In the genomic region with DNA sequence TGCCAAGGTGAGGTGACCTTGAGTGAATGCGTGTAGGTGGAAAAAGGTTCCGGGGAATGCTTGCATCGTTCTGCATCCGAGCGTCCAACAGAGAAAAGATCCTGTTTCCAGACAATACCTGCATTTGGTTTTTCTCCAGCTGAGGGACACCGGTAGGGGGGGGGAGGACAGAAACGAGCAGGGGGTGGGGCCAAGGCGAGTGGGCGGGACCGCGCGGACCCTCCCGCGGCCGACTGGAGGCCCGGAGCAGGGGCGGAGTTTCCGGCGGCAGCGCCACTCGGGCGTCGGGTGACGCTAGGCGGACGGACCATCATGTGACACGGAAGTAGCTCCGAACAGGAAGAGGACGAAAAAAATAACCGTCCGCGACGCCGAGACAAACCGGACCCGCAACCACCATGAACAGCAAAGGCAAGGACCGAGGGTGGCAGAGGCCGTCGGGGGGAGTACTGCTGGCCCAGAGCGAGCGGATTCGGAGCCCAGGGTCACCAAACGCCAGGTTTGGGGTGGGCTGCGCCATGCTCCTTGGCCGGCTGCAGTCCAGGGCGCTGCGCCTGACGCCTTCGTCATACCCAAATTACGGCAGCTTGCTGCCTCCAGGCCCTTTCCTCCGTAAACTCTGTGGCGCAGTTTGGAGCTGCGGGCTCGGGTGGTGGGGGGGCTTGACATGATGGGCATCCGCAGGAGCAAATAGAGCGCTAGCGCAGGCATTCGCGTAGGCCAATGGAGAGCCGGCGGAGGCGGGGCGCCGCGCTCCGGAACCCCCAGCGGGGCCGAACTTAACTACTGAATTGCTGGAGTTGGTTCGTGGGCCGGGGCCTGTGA, we compare ENCODE assay signal across 1 cellular context.
TF ChIP-seq lines count a peak whose summit lies in the region.

A gene with protein sequence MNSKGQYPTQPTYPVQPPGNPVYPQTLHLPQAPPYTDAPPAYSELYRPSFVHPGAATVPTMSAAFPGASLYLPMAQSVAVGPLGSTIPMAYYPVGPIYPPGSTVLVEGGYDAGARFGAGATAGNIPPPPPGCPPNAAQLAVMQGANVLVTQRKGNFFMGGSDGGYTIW (plus strand): TSS at position 317 of the 825 bp plus-strand sequence. CDS start 82 bp downstream, at position 399.

TF ChIP-seq in HepG2, 621 proteins besides CTCF, POLR2A, EP300 and RAD21 (continued from another document and continues in another):
- TF ChIP-seq ZNF883 (CRISPR knock-in tag; IDR thresholded peaks at IDR 0.05; ENCODE audit: not compliant biosample characterization) (no peak), HMGA1 (CRISPR knock-in tag; conservative IDR thresholded peaks at IDR 0.05) (no peak), ZNF652 (CRISPR knock-in tag; IDR thresholded peaks at IDR 0.05; ENCODE audit: borderline replicate concordance, low read depth) (peak; percentile 98), PCBP1 (IDR thresholded peaks at IDR 0.05; ENCODE audit: borderline replicate concordance, low read depth, low read length) (peak; percentile 80; the same call in 1 of the 2 replicates), POLR2AphosphoS5 (IDR thresholded peaks at IDR 0.05; ENCODE audit: low read depth, low read length) (peak; percentile 61), KAT7 (CRISPR knock-in tag; IDR thresholded peaks at IDR 0.05; ENCODE audit: borderline replicate concordance) (peak; percentile 52; the same call in 1 of the 2 replicates), SSRP1 (CRISPR knock-in tag; IDR thresholded peaks at IDR 0.05) (no peak), GLI4 (CRISPR knock-in tag; IDR thresholded peaks at IDR 0.05; ENCODE audit: borderline replicate concordance) (no peak), ZBTB20 (CRISPR knock-in tag; IDR thresholded peaks at IDR 0.05; ENCODE audit: borderline replicate concordance, low read depth) (peak; percentile 58; the same call in 1 of the 2 replicates), ZNF253 (CRISPR knock-in tag; IDR thresholded peaks at IDR 0.05; ENCODE audit: borderline replicate concordance) (no peak; the same call in 1 of the 2 replicates), PCBP2 (optimal IDR thresholded peaks at IDR 0.05; ENCODE audit: low read depth, low read length, poor library complexity, severe bottlenecking) (no peak), RARG (CRISPR knock-in tag; IDR thresholded peaks at IDR 0.05; ENCODE audit: low read depth) (no peak), MYC (CRISPR knock-in tag; IDR thresholded peaks at IDR 0.05; ENCODE audit: borderline replicate concordance) (peak; percentile 70; the same call in 1 of the 2 replicates), ZNF207 (IDR thresholded peaks at IDR 0.05; ENCODE audit: borderline replicate concordance) (no peak), MXI1 (IDR thresholded peaks at IDR 0.05; ENCODE audit: borderline replicate concordance, low read depth, low read length) (peak; percentile 37; the same call in 1 of the 3 replicates), ZNF501 (CRISPR knock-in tag; IDR thresholded peaks at IDR 0.05) (peak; percentile 67), NR2F2 (IDR thresholded peaks at IDR 0.05; ENCODE audit: borderline replicate concordance, low read depth) (no peak), RXRB (CRISPR knock-in tag; IDR thresholded peaks at IDR 0.05; ENCODE audit: borderline replicate concordance) (peak; percentile 20; the same call in 1 of the 2 replicates), IRF2 (CRISPR knock-in tag; IDR thresholded peaks at IDR 0.05) (peak; percentile 25; the same call in 1 of the 2 replicates), SNAPC2 (CRISPR knock-in tag; IDR thresholded peaks at IDR 0.05) (no peak), HHEX (CRISPR knock-in tag; IDR thresholded peaks at IDR 0.05) (no peak), ZNF550 (CRISPR knock-in tag; IDR thresholded peaks at IDR 0.05; ENCODE audit: borderline replicate concordance) (no peak), ZNF557 (CRISPR knock-in tag; IDR thresholded peaks at IDR 0.05) (no peak; the same call in 1 of the 2 replicates)
- TF ChIP-seq, protein P1, sequence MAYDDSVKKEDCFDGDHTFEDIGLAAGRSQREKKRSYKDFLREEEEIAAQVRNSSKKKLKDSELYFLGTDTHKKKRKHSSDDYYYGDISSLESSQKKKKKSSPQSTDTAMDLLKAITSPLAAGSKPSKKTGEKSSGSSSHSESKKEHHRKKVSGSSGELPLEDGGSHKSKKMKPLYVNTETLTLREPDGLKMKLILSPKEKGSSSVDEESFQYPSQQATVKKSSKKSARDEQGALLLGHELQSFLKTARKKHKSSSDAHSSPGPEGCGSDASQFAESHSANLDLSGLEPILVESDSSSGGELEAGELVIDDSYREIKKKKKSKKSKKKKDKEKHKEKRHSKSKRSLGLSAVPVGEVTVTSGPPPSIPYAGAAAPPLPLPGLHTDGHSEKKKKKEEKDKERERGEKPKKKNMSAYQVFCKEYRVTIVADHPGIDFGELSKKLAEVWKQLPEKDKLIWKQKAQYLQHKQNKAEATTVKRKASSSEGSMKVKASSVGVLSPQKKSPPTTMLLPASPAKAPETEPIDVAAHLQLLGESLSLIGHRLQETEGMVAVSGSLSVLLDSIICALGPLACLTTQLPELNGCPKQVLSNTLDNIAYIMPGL (CRISPR knock-in tag; IDR thresholded peaks at IDR 0.05; ENCODE audit: borderline replicate concordance in 1 of 2, low read depth in 1 of 2): peak; percentile 59 to 80; a peak in 2 of 4 replicates
- TF ChIP-seq, protein P2, sequence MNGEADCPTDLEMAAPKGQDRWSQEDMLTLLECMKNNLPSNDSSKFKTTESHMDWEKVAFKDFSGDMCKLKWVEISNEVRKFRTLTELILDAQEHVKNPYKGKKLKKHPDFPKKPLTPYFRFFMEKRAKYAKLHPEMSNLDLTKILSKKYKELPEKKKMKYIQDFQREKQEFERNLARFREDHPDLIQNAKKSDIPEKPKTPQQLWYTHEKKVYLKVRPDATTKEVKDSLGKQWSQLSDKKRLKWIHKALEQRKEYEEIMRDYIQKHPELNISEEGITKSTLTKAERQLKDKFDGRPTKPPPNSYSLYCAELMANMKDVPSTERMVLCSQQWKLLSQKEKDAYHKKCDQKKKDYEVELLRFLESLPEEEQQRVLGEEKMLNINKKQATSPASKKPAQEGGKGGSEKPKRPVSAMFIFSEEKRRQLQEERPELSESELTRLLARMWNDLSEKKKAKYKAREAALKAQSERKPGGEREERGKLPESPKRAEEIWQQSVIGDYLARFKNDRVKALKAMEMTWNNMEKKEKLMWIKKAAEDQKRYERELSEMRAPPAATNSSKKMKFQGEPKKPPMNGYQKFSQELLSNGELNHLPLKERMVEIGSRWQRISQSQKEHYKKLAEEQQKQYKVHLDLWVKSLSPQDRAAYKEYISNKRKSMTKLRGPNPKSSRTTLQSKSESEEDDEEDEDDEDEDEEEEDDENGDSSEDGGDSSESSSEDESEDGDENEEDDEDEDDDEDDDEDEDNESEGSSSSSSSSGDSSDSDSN (CRISPR knock-in tag; IDR thresholded peaks at IDR 0.05): peak; percentile 73
- TF ChIP-seq, protein P3, sequence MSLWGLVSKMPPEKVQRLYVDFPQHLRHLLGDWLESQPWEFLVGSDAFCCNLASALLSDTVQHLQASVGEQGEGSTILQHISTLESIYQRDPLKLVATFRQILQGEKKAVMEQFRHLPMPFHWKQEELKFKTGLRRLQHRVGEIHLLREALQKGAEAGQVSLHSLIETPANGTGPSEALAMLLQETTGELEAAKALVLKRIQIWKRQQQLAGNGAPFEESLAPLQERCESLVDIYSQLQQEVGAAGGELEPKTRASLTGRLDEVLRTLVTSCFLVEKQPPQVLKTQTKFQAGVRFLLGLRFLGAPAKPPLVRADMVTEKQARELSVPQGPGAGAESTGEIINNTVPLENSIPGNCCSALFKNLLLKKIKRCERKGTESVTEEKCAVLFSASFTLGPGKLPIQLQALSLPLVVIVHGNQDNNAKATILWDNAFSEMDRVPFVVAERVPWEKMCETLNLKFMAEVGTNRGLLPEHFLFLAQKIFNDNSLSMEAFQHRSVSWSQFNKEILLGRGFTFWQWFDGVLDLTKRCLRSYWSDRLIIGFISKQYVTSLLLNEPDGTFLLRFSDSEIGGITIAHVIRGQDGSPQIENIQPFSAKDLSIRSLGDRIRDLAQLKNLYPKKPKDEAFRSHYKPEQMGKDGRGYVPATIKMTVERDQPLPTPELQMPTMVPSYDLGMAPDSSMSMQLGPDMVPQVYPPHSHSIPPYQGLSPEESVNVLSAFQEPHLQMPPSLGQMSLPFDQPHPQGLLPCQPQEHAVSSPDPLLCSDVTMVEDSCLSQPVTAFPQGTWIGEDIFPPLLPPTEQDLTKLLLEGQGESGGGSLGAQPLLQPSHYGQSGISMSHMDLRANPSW (CRISPR knock-in tag; IDR thresholded peaks at IDR 0.05; ENCODE audit: borderline replicate concordance): peak; percentile 69; the same call in 1 of the 2 replicates
- TF ChIP-seq, protein P4, sequence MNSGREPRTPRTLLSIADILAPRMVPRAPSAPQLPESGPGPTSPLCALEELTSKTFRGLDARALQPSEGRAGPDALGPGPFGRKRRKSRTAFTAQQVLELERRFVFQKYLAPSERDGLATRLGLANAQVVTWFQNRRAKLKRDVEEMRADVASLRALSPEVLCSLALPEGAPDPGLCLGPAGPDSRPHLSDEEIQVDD (CRISPR knock-in tag; IDR thresholded peaks at IDR 0.05; ENCODE audit: borderline replicate concordance): no peak
- TF ChIP-seq, protein P5, sequence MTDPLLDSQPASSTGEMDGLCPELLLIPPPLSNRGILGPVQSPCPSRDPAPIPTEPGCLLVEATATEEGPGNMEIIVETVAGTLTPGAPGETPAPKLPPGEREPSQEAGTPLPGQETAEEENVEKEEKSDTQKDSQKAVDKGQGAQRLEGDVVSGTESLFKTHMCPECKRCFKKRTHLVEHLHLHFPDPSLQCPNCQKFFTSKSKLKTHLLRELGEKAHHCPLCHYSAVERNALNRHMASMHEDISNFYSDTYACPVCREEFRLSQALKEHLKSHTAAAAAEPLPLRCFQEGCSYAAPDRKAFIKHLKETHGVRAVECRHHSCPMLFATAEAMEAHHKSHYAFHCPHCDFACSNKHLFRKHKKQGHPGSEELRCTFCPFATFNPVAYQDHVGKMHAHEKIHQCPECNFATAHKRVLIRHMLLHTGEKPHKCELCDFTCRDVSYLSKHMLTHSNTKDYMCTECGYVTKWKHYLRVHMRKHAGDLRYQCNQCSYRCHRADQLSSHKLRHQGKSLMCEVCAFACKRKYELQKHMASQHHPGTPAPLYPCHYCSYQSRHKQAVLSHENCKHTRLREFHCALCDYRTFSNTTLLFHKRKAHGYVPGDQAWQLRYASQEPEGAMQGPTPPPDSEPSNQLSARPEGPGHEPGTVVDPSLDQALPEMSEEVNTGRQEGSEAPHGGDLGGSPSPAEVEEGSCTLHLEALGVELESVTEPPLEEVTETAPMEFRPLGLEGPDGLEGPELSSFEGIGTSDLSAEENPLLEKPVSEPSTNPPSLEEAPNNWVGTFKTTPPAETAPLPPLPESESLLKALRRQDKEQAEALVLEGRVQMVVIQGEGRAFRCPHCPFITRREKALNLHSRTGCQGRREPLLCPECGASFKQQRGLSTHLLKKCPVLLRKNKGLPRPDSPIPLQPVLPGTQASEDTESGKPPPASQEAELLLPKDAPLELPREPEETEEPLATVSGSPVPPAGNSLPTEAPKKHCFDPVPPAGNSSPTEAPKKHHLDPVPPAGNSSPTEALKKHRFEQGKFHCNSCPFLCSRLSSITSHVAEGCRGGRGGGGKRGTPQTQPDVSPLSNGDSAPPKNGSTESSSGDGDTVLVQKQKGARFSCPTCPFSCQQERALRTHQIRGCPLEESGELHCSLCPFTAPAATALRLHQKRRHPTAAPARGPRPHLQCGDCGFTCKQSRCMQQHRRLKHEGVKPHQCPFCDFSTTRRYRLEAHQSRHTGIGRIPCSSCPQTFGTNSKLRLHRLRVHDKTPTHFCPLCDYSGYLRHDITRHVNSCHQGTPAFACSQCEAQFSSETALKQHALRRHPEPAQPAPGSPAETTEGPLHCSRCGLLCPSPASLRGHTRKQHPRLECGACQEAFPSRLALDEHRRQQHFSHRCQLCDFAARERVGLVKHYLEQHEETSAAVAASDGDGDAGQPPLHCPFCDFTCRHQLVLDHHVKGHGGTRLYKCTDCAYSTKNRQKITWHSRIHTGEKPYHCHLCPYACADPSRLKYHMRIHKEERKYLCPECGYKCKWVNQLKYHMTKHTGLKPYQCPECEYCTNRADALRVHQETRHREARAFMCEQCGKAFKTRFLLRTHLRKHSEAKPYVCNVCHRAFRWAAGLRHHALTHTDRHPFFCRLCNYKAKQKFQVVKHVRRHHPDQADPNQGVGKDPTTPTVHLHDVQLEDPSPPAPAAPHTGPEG (CRISPR knock-in tag; IDR thresholded peaks at IDR 0.05): peak; percentile 69; the same call in 1 of the 2 replicates
- TF ChIP-seq, protein P6, sequence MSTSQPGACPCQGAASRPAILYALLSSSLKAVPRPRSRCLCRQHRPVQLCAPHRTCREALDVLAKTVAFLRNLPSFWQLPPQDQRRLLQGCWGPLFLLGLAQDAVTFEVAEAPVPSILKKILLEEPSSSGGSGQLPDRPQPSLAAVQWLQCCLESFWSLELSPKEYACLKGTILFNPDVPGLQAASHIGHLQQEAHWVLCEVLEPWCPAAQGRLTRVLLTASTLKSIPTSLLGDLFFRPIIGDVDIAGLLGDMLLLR (CRISPR knock-in tag; IDR thresholded peaks at IDR 0.05): peak; percentile 53; the same call in 1 of the 2 replicates
- TF ChIP-seq, protein P7, sequence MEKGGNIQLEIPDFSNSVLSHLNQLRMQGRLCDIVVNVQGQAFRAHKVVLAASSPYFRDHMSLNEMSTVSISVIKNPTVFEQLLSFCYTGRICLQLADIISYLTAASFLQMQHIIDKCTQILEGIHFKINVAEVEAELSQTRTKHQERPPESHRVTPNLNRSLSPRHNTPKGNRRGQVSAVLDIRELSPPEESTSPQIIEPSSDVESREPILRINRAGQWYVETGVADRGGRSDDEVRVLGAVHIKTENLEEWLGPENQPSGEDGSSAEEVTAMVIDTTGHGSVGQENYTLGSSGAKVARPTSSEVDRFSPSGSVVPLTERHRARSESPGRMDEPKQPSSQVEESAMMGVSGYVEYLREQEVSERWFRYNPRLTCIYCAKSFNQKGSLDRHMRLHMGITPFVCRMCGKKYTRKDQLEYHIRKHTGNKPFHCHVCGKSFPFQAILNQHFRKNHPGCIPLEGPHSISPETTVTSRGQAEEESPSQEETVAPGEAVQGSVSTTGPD (CRISPR knock-in tag; IDR thresholded peaks at IDR 0.05): no peak
- TF ChIP-seq, protein P8, sequence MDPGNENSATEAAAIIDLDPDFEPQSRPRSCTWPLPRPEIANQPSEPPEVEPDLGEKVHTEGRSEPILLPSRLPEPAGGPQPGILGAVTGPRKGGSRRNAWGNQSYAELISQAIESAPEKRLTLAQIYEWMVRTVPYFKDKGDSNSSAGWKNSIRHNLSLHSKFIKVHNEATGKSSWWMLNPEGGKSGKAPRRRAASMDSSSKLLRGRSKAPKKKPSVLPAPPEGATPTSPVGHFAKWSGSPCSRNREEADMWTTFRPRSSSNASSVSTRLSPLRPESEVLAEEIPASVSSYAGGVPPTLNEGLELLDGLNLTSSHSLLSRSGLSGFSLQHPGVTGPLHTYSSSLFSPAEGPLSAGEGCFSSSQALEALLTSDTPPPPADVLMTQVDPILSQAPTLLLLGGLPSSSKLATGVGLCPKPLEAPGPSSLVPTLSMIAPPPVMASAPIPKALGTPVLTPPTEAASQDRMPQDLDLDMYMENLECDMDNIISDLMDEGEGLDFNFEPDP (CRISPR knock-in tag; conservative IDR thresholded peaks at IDR 0.05): no peak
- TF ChIP-seq, protein P9, sequence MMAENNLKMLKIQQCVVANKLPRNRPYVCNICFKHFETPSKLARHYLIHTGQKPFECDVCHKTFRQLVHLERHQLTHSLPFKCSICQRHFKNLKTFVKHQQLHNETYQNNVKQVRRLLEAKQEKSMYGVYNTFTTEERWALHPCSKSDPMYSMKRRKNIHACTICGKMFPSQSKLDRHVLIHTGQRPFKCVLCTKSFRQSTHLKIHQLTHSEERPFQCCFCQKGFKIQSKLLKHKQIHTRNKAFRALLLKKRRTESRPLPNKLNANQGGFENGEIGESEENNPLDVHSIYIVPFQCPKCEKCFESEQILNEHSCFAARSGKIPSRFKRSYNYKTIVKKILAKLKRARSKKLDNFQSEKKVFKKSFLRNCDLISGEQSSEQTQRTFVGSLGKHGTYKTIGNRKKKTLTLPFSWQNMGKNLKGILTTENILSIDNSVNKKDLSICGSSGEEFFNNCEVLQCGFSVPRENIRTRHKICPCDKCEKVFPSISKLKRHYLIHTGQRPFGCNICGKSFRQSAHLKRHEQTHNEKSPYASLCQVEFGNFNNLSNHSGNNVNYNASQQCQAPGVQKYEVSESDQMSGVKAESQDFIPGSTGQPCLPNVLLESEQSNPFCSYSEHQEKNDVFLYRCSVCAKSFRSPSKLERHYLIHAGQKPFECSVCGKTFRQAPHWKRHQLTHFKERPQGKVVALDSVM (CRISPR knock-in tag; IDR thresholded peaks at IDR 0.05): no peak
